ENCODE assay signal across 3 cellular contexts in genomic region chr2:162113088-162113770, GRCh38.
TF ChIP-seq lines count a peak whose summit lies in the region.

No MANE protein-coding gene starts in this region.

TF ChIP-seq in HCT116, 20 proteins besides CTCF, POLR2A, EP300 and RAD21:
- TF ChIP-seq EZH2 (IDR thresholded peaks at IDR 0.05): no peak
- no peak for TF ChIP-seq ZNF274 (IDR thresholded peaks at IDR 0.05; ENCODE audit: low read depth, low read length)
- no peak for TF ChIP-seq FOSL1 (IDR thresholded peaks at IDR 0.05; ENCODE audit: low read depth)
- no peak for TF ChIP-seq SIN3A (IDR thresholded peaks at IDR 0.05; ENCODE audit: low read depth)
- TF ChIP-seq, protein P1, sequence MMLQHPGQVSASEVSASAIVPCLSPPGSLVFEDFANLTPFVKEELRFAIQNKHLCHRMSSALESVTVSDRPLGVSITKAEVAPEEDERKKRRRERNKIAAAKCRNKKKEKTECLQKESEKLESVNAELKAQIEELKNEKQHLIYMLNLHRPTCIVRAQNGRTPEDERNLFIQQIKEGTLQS (IDR thresholded peaks at IDR 0.05): no peak
- no peak for TF ChIP-seq YY1 (IDR thresholded peaks at IDR 0.05; ENCODE audit: extremely low read depth, insufficient replicate concordance, low read depth, low read length)
- no peak for TF ChIP-seq EGR1 (IDR thresholded peaks at IDR 0.05; ENCODE audit: low read depth)
- no peak for TF ChIP-seq CEBPB (IDR thresholded peaks at IDR 0.05; ENCODE audit: low read depth)
- no peak for TF ChIP-seq EZH2phosphoT487 (IDR thresholded peaks at IDR 0.05; ENCODE audit: borderline replicate concordance)
- no peak for TF ChIP-seq JUND (IDR thresholded peaks at IDR 0.05)
- no peak for TF ChIP-seq ZBTB33 (IDR thresholded peaks at IDR 0.05; ENCODE audit: extremely low read depth, insufficient replicate concordance, low read length)
- TF ChIP-seq ZFX (IDR thresholded peaks at IDR 0.05): no peak
- no peak for TF ChIP-seq CBX3 (IDR thresholded peaks at IDR 0.05; ENCODE audit: low read depth)
- TF ChIP-seq SRF (IDR thresholded peaks at IDR 0.05; ENCODE audit: low read depth): no peak
- no peak for TF ChIP-seq POLR2AphosphoS5 (IDR thresholded peaks at IDR 0.05; ENCODE audit: low read depth, low read length)
- no peak for TF ChIP-seq ELF1 (IDR thresholded peaks at IDR 0.05; ENCODE audit: borderline replicate concordance, low read depth)

TF ChIP-seq in H1, 55 proteins besides CTCF, POLR2A, EP300 and RAD21:
- TF ChIP-seq SP1 (IDR thresholded peaks at IDR 0.05; ENCODE audit: low read depth, low read length) (no peak), CEBPB (IDR thresholded peaks at IDR 0.05; ENCODE audit: low read depth, low read length) (peak; percentile 64)
TF ChIP-seq in H1: peak in this region for 1.

TF ChIP-seq in HepG2, 621 proteins besides CTCF, POLR2A, EP300 and RAD21 (continues in another document):
- no peak for TF ChIP-seq TERF1 (CRISPR knock-in tag; IDR thresholded peaks at IDR 0.05)
- TF ChIP-seq SIN3B (IDR thresholded peaks at IDR 0.05; ENCODE audit: low read length): no peak
- no peak for TF ChIP-seq AGO1 (IDR thresholded peaks at IDR 0.05; ENCODE audit: low read depth, low read length, poor library complexity, severe bottlenecking)
- TF ChIP-seq ISL2 (CRISPR knock-in tag; IDR thresholded peaks at IDR 0.05): peak; percentile 42
- TF ChIP-seq, protein P2, sequence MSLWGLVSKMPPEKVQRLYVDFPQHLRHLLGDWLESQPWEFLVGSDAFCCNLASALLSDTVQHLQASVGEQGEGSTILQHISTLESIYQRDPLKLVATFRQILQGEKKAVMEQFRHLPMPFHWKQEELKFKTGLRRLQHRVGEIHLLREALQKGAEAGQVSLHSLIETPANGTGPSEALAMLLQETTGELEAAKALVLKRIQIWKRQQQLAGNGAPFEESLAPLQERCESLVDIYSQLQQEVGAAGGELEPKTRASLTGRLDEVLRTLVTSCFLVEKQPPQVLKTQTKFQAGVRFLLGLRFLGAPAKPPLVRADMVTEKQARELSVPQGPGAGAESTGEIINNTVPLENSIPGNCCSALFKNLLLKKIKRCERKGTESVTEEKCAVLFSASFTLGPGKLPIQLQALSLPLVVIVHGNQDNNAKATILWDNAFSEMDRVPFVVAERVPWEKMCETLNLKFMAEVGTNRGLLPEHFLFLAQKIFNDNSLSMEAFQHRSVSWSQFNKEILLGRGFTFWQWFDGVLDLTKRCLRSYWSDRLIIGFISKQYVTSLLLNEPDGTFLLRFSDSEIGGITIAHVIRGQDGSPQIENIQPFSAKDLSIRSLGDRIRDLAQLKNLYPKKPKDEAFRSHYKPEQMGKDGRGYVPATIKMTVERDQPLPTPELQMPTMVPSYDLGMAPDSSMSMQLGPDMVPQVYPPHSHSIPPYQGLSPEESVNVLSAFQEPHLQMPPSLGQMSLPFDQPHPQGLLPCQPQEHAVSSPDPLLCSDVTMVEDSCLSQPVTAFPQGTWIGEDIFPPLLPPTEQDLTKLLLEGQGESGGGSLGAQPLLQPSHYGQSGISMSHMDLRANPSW (CRISPR knock-in tag; IDR thresholded peaks at IDR 0.05; ENCODE audit: borderline replicate concordance): 0 out of 2 replicates have a peak, but pooled peaks have one; percentile 65
- no peak for TF ChIP-seq YEATS2 (CRISPR knock-in tag; IDR thresholded peaks at IDR 0.05; ENCODE audit: borderline replicate concordance)
- TF ChIP-seq MEIS2 (CRISPR knock-in tag; IDR thresholded peaks at IDR 0.05): no peak
- TF ChIP-seq ZNF264 (CRISPR knock-in tag; IDR thresholded peaks at IDR 0.05): 0 out of 2 replicates have a peak, but pooled peaks have one; percentile 37
- TF ChIP-seq HNF4A (CRISPR knock-in tag; IDR thresholded peaks at IDR 0.05): 0 out of 2 replicates have a peak, but pooled peaks have one; percentile 37
- TF ChIP-seq ZNF674 (CRISPR knock-in tag; IDR thresholded peaks at IDR 0.05; ENCODE audit: low read depth): no peak
- 0 out of 2 replicates have a peak, but pooled peaks have one; percentile 11 for TF ChIP-seq ZBTB7B (CRISPR knock-in tag; IDR thresholded peaks at IDR 0.05)
- TF ChIP-seq ZNF607 (CRISPR knock-in tag; IDR thresholded peaks at IDR 0.05; ENCODE audit: borderline replicate concordance): peak; percentile 41; the same call in 1 of the 2 replicates
- no peak for TF ChIP-seq MATR3 (CRISPR knock-in tag; IDR thresholded peaks at IDR 0.05)
- TF ChIP-seq TGIF2 (CRISPR knock-in tag; IDR thresholded peaks at IDR 0.05): no peak
- 0 out of 2 replicates have a peak, but pooled peaks have one; percentile 2 for TF ChIP-seq ZNF512B (CRISPR knock-in tag; IDR thresholded peaks at IDR 0.05; ENCODE audit: borderline replicate concordance)
- no peak for TF ChIP-seq ZNF737 (CRISPR knock-in tag; IDR thresholded peaks at IDR 0.05; ENCODE audit: borderline replicate concordance)
- no peak for TF ChIP-seq NR2F2 (IDR thresholded peaks at IDR 0.05; ENCODE audit: borderline replicate concordance, low read depth)
- 0 out of 2 replicates have a peak, but pooled peaks have one; percentile 2 for TF ChIP-seq MEIS1 (CRISPR knock-in tag; IDR thresholded peaks at IDR 0.05; ENCODE audit: borderline replicate concordance)
- no peak for TF ChIP-seq ZIK1 (CRISPR knock-in tag; IDR thresholded peaks at IDR 0.05; ENCODE audit: borderline replicate concordance, low read depth)
- TF ChIP-seq ZNF12 (CRISPR knock-in tag; IDR thresholded peaks at IDR 0.05): no peak
- TF ChIP-seq CEBPB (IDR thresholded peaks at IDR 0.05; ENCODE audit: borderline replicate concordance, low read depth, low read length): peak; percentile 73
- TF ChIP-seq NCOA1 (CRISPR knock-in tag; IDR thresholded peaks at IDR 0.05): peak; percentile 54; the same call in 1 of the 2 replicates
- TF ChIP-seq, protein P3, sequence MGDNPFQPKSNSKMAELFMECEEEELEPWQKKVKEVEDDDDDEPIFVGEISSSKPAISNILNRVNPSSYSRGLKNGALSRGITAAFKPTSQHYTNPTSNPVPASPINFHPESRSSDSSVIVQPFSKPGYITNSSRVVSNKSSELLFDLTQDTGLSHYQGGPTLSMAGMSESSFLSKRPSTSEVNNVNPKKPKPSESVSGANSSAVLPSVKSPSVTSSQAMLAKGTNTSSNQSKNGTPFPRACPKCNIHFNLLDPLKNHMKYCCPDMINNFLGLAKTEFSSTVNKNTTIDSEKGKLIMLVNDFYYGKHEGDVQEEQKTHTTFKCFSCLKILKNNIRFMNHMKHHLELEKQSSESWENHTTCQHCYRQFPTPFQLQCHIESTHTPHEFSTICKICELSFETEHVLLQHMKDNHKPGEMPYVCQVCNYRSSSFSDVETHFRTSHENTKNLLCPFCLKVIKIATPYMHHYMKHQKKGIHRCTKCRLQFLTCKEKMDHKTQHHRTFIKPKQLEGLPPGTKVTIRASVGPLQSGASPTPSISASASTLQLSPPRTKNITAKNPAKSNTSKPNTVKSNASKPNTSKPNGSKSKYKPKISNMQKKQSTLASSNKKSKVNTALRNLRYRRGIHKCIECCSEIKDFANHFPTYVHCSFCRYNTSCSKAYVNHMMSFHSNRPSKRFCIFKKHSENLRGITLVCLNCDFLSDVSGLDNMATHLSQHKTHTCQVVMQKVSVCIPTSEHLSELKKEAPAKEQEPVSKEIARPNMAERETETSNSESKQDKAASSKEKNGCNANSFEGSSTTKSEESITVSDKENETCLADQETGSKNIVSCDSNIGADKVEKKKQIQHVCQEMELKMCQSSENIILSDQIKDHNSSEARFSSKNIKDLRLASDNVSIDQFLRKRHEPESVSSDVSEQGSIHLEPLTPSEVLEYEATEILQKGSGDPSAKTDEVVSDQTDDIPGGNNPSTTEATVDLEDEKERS (CRISPR knock-in tag; IDR thresholded peaks at IDR 0.05): peak; percentile 3; the same call in 1 of the 2 replicates
- no peak for TF ChIP-seq TAF15 (IDR thresholded peaks at IDR 0.05; ENCODE audit: low read depth, low read length, poor library complexity, severe bottlenecking)
- 0 out of 2 replicates have a peak, but pooled peaks have one; percentile 35 for TF ChIP-seq ZNF777 (CRISPR knock-in tag; IDR thresholded peaks at IDR 0.05)
- peak; percentile 16; the same call in 1 of the 2 replicates for TF ChIP-seq MYPOP (CRISPR knock-in tag; IDR thresholded peaks at IDR 0.05)
- TF ChIP-seq ZFY (CRISPR knock-in tag; IDR thresholded peaks at IDR 0.05): 0 out of 2 replicates have a peak, but pooled peaks have one; percentile 12
- no peak for TF ChIP-seq ZFP91 (CRISPR knock-in tag; IDR thresholded peaks at IDR 0.05; ENCODE audit: borderline replicate concordance)
- TF ChIP-seq, protein P4, sequence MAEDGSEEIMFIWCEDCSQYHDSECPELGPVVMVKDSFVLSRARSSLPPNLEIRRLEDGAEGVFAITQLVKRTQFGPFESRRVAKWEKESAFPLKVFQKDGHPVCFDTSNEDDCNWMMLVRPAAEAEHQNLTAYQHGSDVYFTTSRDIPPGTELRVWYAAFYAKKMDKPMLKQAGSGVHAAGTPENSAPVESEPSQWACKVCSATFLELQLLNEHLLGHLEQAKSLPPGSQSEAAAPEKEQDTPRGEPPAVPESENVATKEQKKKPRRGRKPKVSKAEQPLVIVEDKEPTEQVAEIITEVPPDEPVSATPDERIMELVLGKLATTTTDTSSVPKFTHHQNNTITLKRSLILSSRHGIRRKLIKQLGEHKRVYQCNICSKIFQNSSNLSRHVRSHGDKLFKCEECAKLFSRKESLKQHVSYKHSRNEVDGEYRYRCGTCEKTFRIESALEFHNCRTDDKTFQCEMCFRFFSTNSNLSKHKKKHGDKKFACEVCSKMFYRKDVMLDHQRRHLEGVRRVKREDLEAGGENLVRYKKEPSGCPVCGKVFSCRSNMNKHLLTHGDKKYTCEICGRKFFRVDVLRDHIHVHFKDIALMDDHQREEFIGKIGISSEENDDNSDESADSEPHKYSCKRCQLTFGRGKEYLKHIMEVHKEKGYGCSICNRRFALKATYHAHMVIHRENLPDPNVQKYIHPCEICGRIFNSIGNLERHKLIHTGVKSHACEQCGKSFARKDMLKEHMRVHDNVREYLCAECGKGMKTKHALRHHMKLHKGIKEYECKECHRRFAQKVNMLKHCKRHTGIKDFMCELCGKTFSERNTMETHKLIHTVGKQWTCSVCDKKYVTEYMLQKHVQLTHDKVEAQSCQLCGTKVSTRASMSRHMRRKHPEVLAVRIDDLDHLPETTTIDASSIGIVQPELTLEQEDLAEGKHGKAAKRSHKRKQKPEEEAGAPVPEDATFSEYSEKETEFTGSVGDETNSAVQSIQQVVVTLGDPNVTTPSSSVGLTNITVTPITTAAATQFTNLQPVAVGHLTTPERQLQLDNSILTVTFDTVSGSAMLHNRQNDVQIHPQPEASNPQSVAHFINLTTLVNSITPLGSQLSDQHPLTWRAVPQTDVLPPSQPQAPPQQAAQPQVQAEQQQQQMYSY (CRISPR knock-in tag; IDR thresholded peaks at IDR 0.05): peak; percentile 43; the same call in 1 of the 2 replicates
- TF ChIP-seq, protein P5, sequence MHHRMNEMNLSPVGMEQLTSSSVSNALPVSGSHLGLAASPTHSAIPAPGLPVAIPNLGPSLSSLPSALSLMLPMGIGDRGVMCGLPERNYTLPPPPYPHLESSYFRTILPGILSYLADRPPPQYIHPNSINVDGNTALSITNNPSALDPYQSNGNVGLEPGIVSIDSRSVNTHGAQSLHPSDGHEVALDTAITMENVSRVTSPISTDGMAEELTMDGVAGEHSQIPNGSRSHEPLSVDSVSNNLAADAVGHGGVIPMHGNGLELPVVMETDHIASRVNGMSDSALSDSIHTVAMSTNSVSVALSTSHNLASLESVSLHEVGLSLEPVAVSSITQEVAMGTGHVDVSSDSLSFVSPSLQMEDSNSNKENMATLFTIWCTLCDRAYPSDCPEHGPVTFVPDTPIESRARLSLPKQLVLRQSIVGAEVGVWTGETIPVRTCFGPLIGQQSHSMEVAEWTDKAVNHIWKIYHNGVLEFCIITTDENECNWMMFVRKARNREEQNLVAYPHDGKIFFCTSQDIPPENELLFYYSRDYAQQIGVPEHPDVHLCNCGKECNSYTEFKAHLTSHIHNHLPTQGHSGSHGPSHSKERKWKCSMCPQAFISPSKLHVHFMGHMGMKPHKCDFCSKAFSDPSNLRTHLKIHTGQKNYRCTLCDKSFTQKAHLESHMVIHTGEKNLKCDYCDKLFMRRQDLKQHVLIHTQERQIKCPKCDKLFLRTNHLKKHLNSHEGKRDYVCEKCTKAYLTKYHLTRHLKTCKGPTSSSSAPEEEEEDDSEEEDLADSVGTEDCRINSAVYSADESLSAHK (CRISPR knock-in tag; IDR thresholded peaks at IDR 0.05; ENCODE audit: borderline replicate concordance): no peak
